Comparison of ENCODE assay signal across 10 cellular contexts in the genomic region with DNA sequence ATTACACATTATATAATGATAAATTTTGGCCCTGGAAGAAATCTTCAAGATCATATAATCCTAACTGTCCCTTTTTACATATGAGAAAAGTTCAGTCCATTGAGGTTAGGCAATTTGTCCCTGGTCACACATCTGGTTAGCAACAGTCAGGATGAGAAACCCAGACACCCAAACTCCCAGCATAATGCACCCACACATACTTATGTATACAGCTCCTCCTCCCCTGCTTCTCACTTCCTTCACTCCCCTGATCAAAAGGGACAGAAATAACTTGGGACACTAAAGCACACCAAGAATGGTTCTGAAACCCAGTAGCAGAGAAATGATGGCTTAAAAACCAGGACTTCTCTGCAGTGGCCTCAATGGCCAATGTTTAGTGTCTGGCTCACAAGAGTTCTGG. TPM values are rescaled to one million over a fixed set of nuclear protein-coding genes. Genes with fewer than 3 reads are reported as not detected.
A peak's percentile ranks its signal among the peaks of the same experiment; 100 is the strongest.
DNase-seq lines count a peak whose midpoint lies in the region; ATAC-seq and TF ChIP-seq lines count a peak whose summit lies in the region.
"Had no signal": no experiment of that assay in that cellular context is flagged by ENCODE, and none has a peak within 500 bp of the region (broad histone marks: within the 10 kb centered on the region; RNA-seq: fewer than 3 reads in every experiment).

No MANE protein-coding gene starts in this region.

- H3K4me3 ChIP-seq in breast epithelium (no peak overlapping the region), right lobe of liver (no peak overlapping the region), Caco-2 (ENCODE audit: low read depth, low read length) (no peak overlapping the region)
- H3K4me3 ChIP-seq: HAP-1 had no signal

- H3K9me3 ChIP-seq in breast epithelium: no peaks in the 10 kb centered on the region
- no peaks in the 10 kb centered on the region for H3K9me3 ChIP-seq in right lobe of liver
- H3K9me3 ChIP-seq in Caco-2: no peaks in the 10 kb centered on the region
- H3K9me3 ChIP-seq: HAP-1 had no signal

- CTCF ChIA-PET in Caco-2 (lab: Charles Lee): interaction anchor here (2.3 kb wide), 1 partner anchor 43 kb away, joined by 8 read pairs; no protein-coding TSS in a partner anchor

- ATAC-seq in right lobe of liver: peak in 2 of 4 donors; percentile 14 to 25

- no peak for TF ChIP-seq POLR2A in breast epithelium (IDR thresholded peaks at IDR 0.05)
- no peak for TF ChIP-seq POLR2A in right lobe of liver (IDR thresholded peaks at IDR 0.05)

- H3K27ac ChIP-seq in breast epithelium (peak overlapping the region; percentile 88 to 90), right lobe of liver (peak overlapping the region in 2 of 3 donors; percentile 63 to 78)

- POLR2A ChIA-PET in Caco-2 (lab: Charles Lee): no interaction called here

- H3K27ac Mint-ChIP-seq in activated T-cell treated with anti-CD3 and anti-CD28 coated beads, Interleukin-2, amount 50 U/mL, for 24 hours: peak overlapping the region; percentile 26
- peak overlapping the region; percentile 28 for H3K27ac Mint-ChIP-seq in type B pancreatic cell
- no peak overlapping the region for H3K27ac Mint-ChIP-seq in Caco-2 (ENCODE audit: unreplicated experiment)

- intact Hi-C loops in breast epithelium (cut with DNase I; ENCODE audit: low total_unique reads): no loop called here
- intact Hi-C loops in right lobe of liver (cut with DNase I): no loop called here
- intact Hi-C loops in Caco-2 (cut with micrococcal nuclease; ENCODE audit: unreplicated experiment): no loop called here

- H3K4me1 Mint-ChIP-seq in activated T-cell treated with anti-CD3 and anti-CD28 coated beads, Interleukin-2, amount 50 U/mL, for 24 hours (ENCODE audit: low read depth): peaks cover 49% of the 10 kb centered on the region
- H3K4me1 Mint-ChIP-seq in type B pancreatic cell (ENCODE audit: unreplicated experiment) (peaks cover 48% of the 10 kb centered on the region), Caco-2 (ENCODE audit: low read depth, unreplicated experiment) (peaks cover 31% of the 10 kb centered on the region)

- no peaks in the 10 kb centered on the region for H3K9me3 Mint-ChIP-seq in activated T-cell treated with anti-CD3 and anti-CD28 coated beads, Interleukin-2, amount 50 U/mL, for 24 hours
- H3K9me3 Mint-ChIP-seq in type B pancreatic cell (no peaks in the 10 kb centered on the region), Caco-2 (ENCODE audit: unreplicated experiment) (no peaks in the 10 kb centered on the region)

- BruUV-seq in Caco-2 (replicated peaks; lab: Mats Ljungman, UMichigan): no TSS peak

- H3K36me3 ChIP-seq in breast epithelium (no peaks in the 10 kb centered on the region), right lobe of liver (no peaks in the 10 kb centered on the region), Caco-2 (ENCODE audit: control insufficient read depth, insufficient read depth, low read length) (no peaks in the 10 kb centered on the region; the same call in 1 of the 2 replicates)

- no peak overlapping the region for H3K4me3 Mint-ChIP-seq in activated T-cell treated with anti-CD3 and anti-CD28 coated beads, Interleukin-2, amount 50 U/mL, for 24 hours
- H3K4me3 Mint-ChIP-seq in type B pancreatic cell: no peak overlapping the region
- no peak overlapping the region for H3K4me3 Mint-ChIP-seq in Caco-2 (ENCODE audit: unreplicated experiment)

- H3K27me3 Mint-ChIP-seq in activated T-cell treated with anti-CD3 and anti-CD28 coated beads, Interleukin-2, amount 50 U/mL, for 24 hours: no peaks in the 10 kb centered on the region
- H3K27me3 Mint-ChIP-seq in type B pancreatic cell: no peaks in the 10 kb centered on the region
- no peaks in the 10 kb centered on the region for H3K27me3 Mint-ChIP-seq in Caco-2 (ENCODE audit: insufficient read depth, unreplicated experiment)

- H3K4me1 ChIP-seq in breast epithelium: peaks cover 4 to 27% of the 10 kb centered on the region in 2 donors
- H3K4me1 ChIP-seq in right lobe of liver: peaks cover 0 to 28% (median 6%) of the 10 kb centered on the region in 4 donors
- peaks cover 26% of the 10 kb centered on the region for H3K4me1 ChIP-seq in Caco-2
- H3K4me1 ChIP-seq: HAP-1 had no signal

- H3K36me3 Mint-ChIP-seq in activated T-cell treated with anti-CD3 and anti-CD28 coated beads, Interleukin-2, amount 50 U/mL, for 24 hours (ENCODE audit: low read depth): peaks cover 59% of the 10 kb centered on the region
- H3K36me3 Mint-ChIP-seq in type B pancreatic cell (peaks cover 20% of the 10 kb centered on the region), Caco-2 (ENCODE audit: insufficient read depth, unreplicated experiment) (peaks cover 34% of the 10 kb centered on the region)

- no peak for TF ChIP-seq CTCF in breast epithelium (IDR thresholded peaks at IDR 0.05)
- TF ChIP-seq CTCF in right lobe of liver (IDR thresholded peaks at IDR 0.05): no peak
- TF ChIP-seq CTCF in type B pancreatic cell (conservative IDR thresholded peaks at IDR 0.05): no peak
- no peak for TF ChIP-seq CTCF in Caco-2 (IDR thresholded peaks at IDR 0.05; ENCODE audit: insufficient read depth in 1 of 2, low read depth in 1 of 2, low read length in 1 of 2, severe bottlenecking in 1 of 2, unreplicated experiment in 1 of 2)

- no peak for DNase-seq in activated T-cell treated with anti-CD3 and anti-CD28 coated beads, Interleukin-2, amount 50 U/mL, for 24 hours
- DNase-seq in activated T-cell treated with anti-CD3 and anti-CD28 coated beads, Interleukin-2, amount 50 U/mL, for 48 hours: no peak
- DNase-seq in breast epithelium (ENCODE audit: low spot score in 2 of 2): no peak
- no peak for DNase-seq in right lobe of liver
- DNase-seq in type B pancreatic cell (ENCODE audit: extremely low spot score, unreplicated experiment): no peak
- DNase-seq in iPS-NIHi7 (ENCODE audit: extremely low spot score): no peak
- DNase-seq in mesenteric fat pad (ENCODE audit: low spot score): no peak
- no peak for DNase-seq in Caco-2

- no peaks in the 10 kb centered on the region for H3K27me3 ChIP-seq in breast epithelium
- H3K27me3 ChIP-seq in right lobe of liver: no peaks in the 10 kb centered on the region
- H3K27me3 ChIP-seq in Caco-2 (replicated peaks; ENCODE audit: control insufficient read depth, insufficient read depth, low read length): no peaks in the 10 kb centered on the region

RNA-seq across cellular contexts. Expression of a gene that starts 11.1 kb away (rescaled TPM):
- total RNA-seq in breast epithelium (100 to 1,000 TPM; 240 to 412 (median 283) TPM), right lobe of liver (10 to 100 TPM; 47.3 to 62.5 (median 54.5) TPM), type B pancreatic cell (ENCODE audit: low replicate concordance) (183 and 225 TPM in 2 replicates), mesenteric fat pad (100 TPM), Caco-2 (2022) (182 and 190 TPM in 2 replicates)

RNA-seq across cellular contexts. Expression of a gene that starts 11.4 kb away (rescaled TPM):
- 100 to 1,000 TPM in 1 of 3 donors, 10 to 100 TPM in 2; 14.9 to 103 (median 17.1) TPM for total RNA-seq in breast epithelium
- total RNA-seq in right lobe of liver: 1 to 10 TPM; 3.3 to 9.0 (median 6.1) TPM
- 7.9 and 14.7 TPM in 2 replicates for total RNA-seq in type B pancreatic cell (ENCODE audit: low replicate concordance)
- total RNA-seq in mesenteric fat pad: 7.0 TPM
- 13.7 and 13.8 TPM in 2 replicates for total RNA-seq in Caco-2 (2022)

RNA-seq across cellular contexts. Expression of a gene that starts 33.9 kb away (rescaled TPM):
- total RNA-seq in breast epithelium (100 to 1,000 TPM in 2 of 3 donors, 10 to 100 TPM in 1; 87.2 to 120 (median 112) TPM), right lobe of liver (10 to 100 TPM; 30.3 to 92.2 (median 38.7) TPM), type B pancreatic cell (ENCODE audit: low replicate concordance) (73.0 and 93.8 TPM in 2 replicates), mesenteric fat pad (117 TPM), Caco-2 (2022) (158 and 170 TPM in 2 replicates)

RNA-seq across cellular contexts. Expression of a gene that starts 36.5 kb away (rescaled TPM):
- not detected for total RNA-seq in breast epithelium
- total RNA-seq in right lobe of liver: under 1 TPM in 2 of 6 experiments, not detected in 4; 0.17 to 0.29 TPM
- not detected in 2 replicates for total RNA-seq in type B pancreatic cell (ENCODE audit: low replicate concordance)
- not detected for total RNA-seq in mesenteric fat pad
- total RNA-seq in Caco-2 (2022): not detected in 2 replicates
- total RNA-seq: bronchial epithelial cell had no signal

RNA-seq across cellular contexts. Expression of a gene that starts 43.3 kb away (rescaled TPM):
- 10 to 100 TPM; 12.1 to 22.4 (median 21.4) TPM for total RNA-seq in breast epithelium
- 10 to 100 TPM; 11.8 to 17.0 (median 14.2) TPM for total RNA-seq in right lobe of liver
- 45.5 and 47.9 TPM in 2 replicates for total RNA-seq in type B pancreatic cell (ENCODE audit: low replicate concordance)
- 29.1 TPM for total RNA-seq in mesenteric fat pad
- total RNA-seq in Caco-2 (2022): 98.6 and 105 TPM in 2 replicates
